In the genomic region with DNA sequence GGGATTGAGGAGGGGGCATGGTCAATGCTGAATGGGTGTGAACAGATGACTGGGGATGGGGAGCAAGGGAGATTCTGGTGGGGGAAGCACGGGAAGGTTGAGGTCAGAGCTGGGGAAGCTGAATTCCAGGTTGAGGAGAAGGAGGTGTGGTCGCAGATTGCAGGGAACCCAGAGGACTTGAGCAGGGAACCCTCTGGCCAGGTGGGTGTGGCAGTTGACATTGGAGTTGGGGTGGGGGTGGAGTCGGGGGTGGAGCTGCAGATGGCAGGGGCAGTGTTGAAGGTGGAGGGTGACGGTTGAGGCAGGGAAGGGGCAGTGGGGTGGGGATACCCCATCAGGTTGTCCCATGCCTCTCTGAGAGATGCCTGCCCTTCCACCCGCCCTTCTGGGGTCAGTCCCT, we compare ENCODE assay signal across 34 cellular contexts.
"Had no signal": no experiment of that assay in that cellular context is flagged by ENCODE, and none has a peak within 500 bp of the region (broad histone marks: within the 10 kb centered on the region; RNA-seq: fewer than 3 reads in every experiment).

No MANE protein-coding gene starts in this region.

- H3K27ac ChIP-seq: adrenal gland, body of pancreas, esophagus muscularis mucosa, foreskin keratinocyte, gastrocnemius medialis, heart left ventricle, WERI-Rb-1 had no signal

- H3K9me3 ChIP-seq: adrenal gland, body of pancreas, esophagus muscularis mucosa, gastrocnemius medialis had no signal

- H3K4me1 Mint-ChIP-seq: activated CD4-positive, alpha-beta T cell treated with anti-CD3 and anti-CD28 coated beads, Interleukin-2, amount 10 ng/mL, durations not matched to agents 7 days and 5 days; activated naive CD4-positive, alpha-beta T cell treated with anti-CD3 and anti-CD28 coated beads, Interleukin-2, amount 10 ng/mL, durations not matched to agents 7 days and 5 days had no signal

- H3K27me3 ChIP-seq: adrenal gland, body of pancreas, foreskin keratinocyte, gastrocnemius medialis had no signal

- H3K27ac Mint-ChIP-seq: activated CD4-positive, alpha-beta T cell treated with anti-CD3 and anti-CD28 coated beads, Interleukin-2, amount 10 ng/mL, durations not matched to agents 7 days and 5 days; activated CD8-positive, alpha-beta T cell treated with anti-CD3 and anti-CD28 coated beads for 36 hours; activated naive CD4-positive, alpha-beta T cell treated with anti-CD3 and anti-CD28 coated beads, Interleukin-2, amount 10 ng/mL, durations not matched to agents 7 days and 5 days; activated naive CD4-positive, alpha-beta T cell treated with anti-CD3 and anti-CD28 coated beads, Interleukin-2, amount 50 U/mL, for 72 hours; activated T-cell treated with anti-CD3 and anti-CD28 coated beads, Interleukin-2, amount 50 U/mL, for 24 hours; activated T-cell treated with anti-CD3 and anti-CD28 coated beads, Interleukin-2, amount 50 U/mL, for 72 hours; T-helper 17 cell; T-helper 2 cell treated with Interferon-gamma antibody and Interleukin-4, amounts not matched to agents 5 μg/mL and 100 μg/mL, for 36 hours had no signal

- H3K36me3 ChIP-seq: adrenal gland, esophagus muscularis mucosa, gastrocnemius medialis, heart left ventricle, WERI-Rb-1 had no signal

- H3K4me1 ChIP-seq: adrenal gland, foreskin keratinocyte, gastrocnemius medialis had no signal

- ATAC-seq: activated CD8-positive, alpha-beta T cell treated with anti-CD3 and anti-CD28 coated beads for 36 hours; activated naive CD4-positive, alpha-beta T cell treated with anti-CD3 and anti-CD28 coated beads, Interleukin-2, amount 50 U/mL, for 72 hours; activated T-cell treated with anti-CD3 and anti-CD28 coated beads, Interleukin-2, amount 50 U/mL, for 72 hours; body of pancreas; effector memory CD8-positive, alpha-beta T cell; foreskin keratinocyte; gastrocnemius medialis; heart left ventricle; T-helper 17 cell had no signal

- DNase-seq: activated CD4-positive, alpha-beta T cell treated with anti-CD3 and anti-CD28 coated beads for 1 hour; activated CD4-positive, alpha-beta T cell treated with anti-CD3 and anti-CD28 coated beads for 4 hours; activated CD4-positive, alpha-beta T cell treated with anti-CD3 and anti-CD28 coated beads, Interleukin-2, amount 10 ng/mL, durations not matched to agents 7 days and 5 days; activated CD4-positive, alpha-beta T cell treated with anti-CD3 and anti-CD28 coated beads, Interleukin-2, amount 50 U/mL, for 4 hours; activated CD8-positive, alpha-beta memory T cell treated with anti-CD3 and anti-CD28 coated beads for 24 hours; activated CD8-positive, alpha-beta memory T cell treated with anti-CD3 and anti-CD28 coated beads, Interleukin-2, amount 50 U/mL, for 48 hours; activated CD8-positive, alpha-beta T cell treated with anti-CD3 and anti-CD28 coated beads for 36 hours; activated gamma-delta T cell; activated naive CD4-positive, alpha-beta T cell; activated naive CD4-positive, alpha-beta T cell treated with anti-CD3 and anti-CD28 coated beads, Interleukin-2, amount 10 ng/mL, durations not matched to agents 7 days and 5 days; activated T-cell treated with anti-CD3 and anti-CD28 coated beads for 4 hours; activated T-cell treated with anti-CD3 and anti-CD28 coated beads, Interleukin-2, amount 50 U/mL, for 24 hours; activated T-cell treated with anti-CD3 and anti-CD28 coated beads, Interleukin-2, amount 50 U/mL, for 72 hours; adrenal gland; amygdala; aorta; body of pancreas; caudate nucleus; cortex of kidney; dermis blood vessel endothelial cell; effector CD4-positive, alpha-beta T cell; effector memory CD8-positive, alpha-beta T cell; erythroblast; foreskin keratinocyte; gastrocnemius medialis; glutamatergic neuron; heart left ventricle; T-helper 1 cell; T-helper 17 cell; T1000; WERI-Rb-1 had no signal

- H3K4me3 Mint-ChIP-seq: activated CD4-positive, alpha-beta T cell treated with anti-CD3 and anti-CD28 coated beads, Interleukin-2, amount 10 ng/mL, durations not matched to agents 7 days and 5 days; activated CD8-positive, alpha-beta T cell treated with anti-CD3 and anti-CD28 coated beads for 36 hours; activated naive CD4-positive, alpha-beta T cell treated with anti-CD3 and anti-CD28 coated beads, Interleukin-2, amount 10 ng/mL, durations not matched to agents 7 days and 5 days; activated T-cell treated with anti-CD3 and anti-CD28 coated beads, Interleukin-2, amount 50 U/mL, for 24 hours; activated T-cell treated with anti-CD3 and anti-CD28 coated beads, Interleukin-2, amount 50 U/mL, for 72 hours; effector memory CD8-positive, alpha-beta T cell; T-helper 17 cell; T-helper 2 cell treated with Interferon-gamma antibody and Interleukin-4, amounts not matched to agents 5 μg/mL and 100 μg/mL, for 36 hours had no signal

- H3K4me3 ChIP-seq: adrenal gland, body of pancreas, esophagus muscularis mucosa, gastrocnemius medialis, heart left ventricle had no signal
